Comparison of ENCODE assay signal across 23 cellular contexts in the genomic region with DNA sequence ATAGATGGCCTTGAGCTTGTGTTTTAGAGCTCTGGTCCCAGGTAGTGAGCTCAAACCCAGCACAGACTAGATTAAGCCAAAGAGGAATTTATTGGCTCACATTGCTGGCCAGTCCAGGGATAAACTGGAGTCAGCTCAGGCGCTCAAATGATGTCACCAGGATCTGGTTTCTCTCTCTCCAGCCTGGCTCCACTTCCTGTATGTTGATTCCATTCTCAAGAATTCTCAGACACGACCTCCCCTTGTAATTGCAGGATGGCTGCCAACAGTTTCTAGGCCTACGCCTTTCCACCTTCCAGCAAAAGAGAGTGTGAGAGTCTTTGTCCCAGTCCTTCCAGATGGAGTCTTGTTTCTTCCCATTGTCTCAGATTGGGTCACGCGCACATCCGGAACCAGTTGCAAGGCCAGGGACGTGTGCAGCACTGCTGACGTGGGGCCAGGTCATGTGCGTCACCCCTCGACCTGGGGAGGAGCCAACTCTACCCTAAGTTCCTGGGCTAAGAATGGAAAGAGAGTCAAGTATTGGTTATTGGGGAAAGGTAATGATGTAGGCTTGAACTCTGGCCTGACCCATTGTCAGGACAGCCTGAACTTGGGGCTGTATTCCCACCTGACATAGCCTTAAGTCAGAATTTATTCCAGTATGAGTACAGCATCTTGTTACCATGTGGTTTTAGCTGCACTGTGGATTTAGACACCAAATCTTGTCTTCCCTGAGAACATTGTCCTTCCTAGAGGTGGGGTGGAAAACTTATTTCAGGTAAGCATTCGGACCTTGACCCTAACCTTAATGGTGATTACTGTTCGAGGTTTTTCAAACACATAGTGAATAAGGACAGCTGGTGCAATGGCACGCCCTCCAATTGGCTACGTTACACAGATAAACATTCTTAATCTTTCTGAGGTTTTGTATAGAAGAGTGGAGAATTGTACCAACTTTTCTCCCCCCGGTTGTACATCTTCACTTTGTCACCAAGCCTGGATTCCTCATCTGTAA. TPM values are rescaled to one million over a fixed set of nuclear protein-coding genes. Genes with fewer than 3 reads are reported as not detected.
DNase-seq lines count a peak whose midpoint lies in the region; ATAC-seq and TF ChIP-seq lines count a peak whose summit lies in the region.
"Had no signal": no experiment of that assay in that cellular context is flagged by ENCODE, and none has a peak within 500 bp of the region (broad histone marks: within the 10 kb centered on the region; RNA-seq: fewer than 3 reads in every experiment).

No MANE protein-coding gene starts in this region.

- H3K36me3 ChIP-seq in right atrium auricular region (no peaks in the 10 kb centered on the region), hepatocyte (replicated peaks; ENCODE audit: insufficient read depth, low read depth) (no peaks in the 10 kb centered on the region), rectal smooth muscle tissue (ENCODE audit: control insufficient read depth, insufficient read depth, low read length) (no peaks in the 10 kb centered on the region)
- no peaks in the 10 kb centered on the region for H3K36me3 ChIP-seq in CD8-positive, alpha-beta memory T cell (ENCODE audit: insufficient read depth, low read length)
- H3K36me3 ChIP-seq: BLaER1 treated with 17β-estradiol and CSF1 and Interleukin-3, amounts not matched to agents 10 nM and 100 nM; tibial artery had no signal

- no peaks in the 10 kb centered on the region for H3K9me2 ChIP-seq in hepatocyte (replicated peaks; ENCODE audit: insufficient read depth)

- H3K4me3 Mint-ChIP-seq in CD8-positive, alpha-beta memory T cell = no peak overlapping the region
- H3K4me3 Mint-ChIP-seq: activated naive CD4-positive, alpha-beta T cell treated with anti-CD3 and anti-CD28 coated beads, Interleukin-2, amount 50 U/mL, for 24 hours; activated T-cell treated with anti-CD3 and anti-CD28 coated beads, Interleukin-2, amount 50 U/mL, for 24 hours had no signal

- no peaks in the 10 kb centered on the region for H3K9me3 Mint-ChIP-seq in CD8-positive, alpha-beta memory T cell
- H3K9me3 Mint-ChIP-seq: activated naive CD4-positive, alpha-beta T cell treated with anti-CD3 and anti-CD28 coated beads, Interleukin-2, amount 50 U/mL, for 24 hours; activated T-cell treated with anti-CD3 and anti-CD28 coated beads, Interleukin-2, amount 50 U/mL, for 24 hours had no signal

- TF ChIP-seq CTCF in right atrium auricular region (IDR thresholded peaks at IDR 0.05) (no peak), hepatocyte (IDR thresholded peaks at IDR 0.05; ENCODE audit: poor library complexity) (no peak), foreskin fibroblast (IDR thresholded peaks at IDR 0.05; ENCODE audit: low read depth, low read length) (no peak)

- no peaks in the 10 kb centered on the region for H3K9me3 ChIP-seq in right atrium auricular region
- H3K9me3 ChIP-seq in hepatocyte (ENCODE audit: low read depth) = no peaks in the 10 kb centered on the region
- H3K9me3 ChIP-seq in CD8-positive, alpha-beta memory T cell (ENCODE audit: low read length) = no peaks in the 10 kb centered on the region
- H3K9me3 ChIP-seq: A549; BLaER1 treated with 17β-estradiol and CSF1 and Interleukin-3, amounts not matched to agents 10 nM and 100 nM; tibial artery had no signal

- POLR2A ChIA-PET in CD8-positive, alpha-beta memory T cell (lab: Charles Lee) = no interaction called here

- H3K27ac ChIP-seq in right atrium auricular region = no peak overlapping the region
- H3K27ac ChIP-seq in hepatocyte = peak overlapping the region; percentile 47
- H3K27ac ChIP-seq in rectal smooth muscle tissue (ENCODE audit: low read depth, low read length) = peak overlapping the region; percentile 88
- H3K27ac ChIP-seq in CD8-positive, alpha-beta memory T cell (ENCODE audit: low read depth, low read length) = no peak overlapping the region
- H3K27ac ChIP-seq: BLaER1 treated with 17β-estradiol and CSF1 and Interleukin-3, amounts not matched to agents 10 nM and 100 nM; skin epidermis; tibial artery had no signal

- intact Hi-C loops in Right ventricle myocardium superior (cut with DNase I) = no loop called here

- no peaks in the 10 kb centered on the region for H3K4me1 Mint-ChIP-seq in CD8-positive, alpha-beta memory T cell
- H3K4me1 Mint-ChIP-seq: activated naive CD4-positive, alpha-beta T cell treated with anti-CD3 and anti-CD28 coated beads, Interleukin-2, amount 50 U/mL, for 24 hours had no signal

- CTCF ChIA-PET in CD8-positive, alpha-beta memory T cell (lab: Charles Lee) = interaction anchor here (0.9 kb wide), 1 partner anchor 11 kb away, joined by 3 read pairs; no protein-coding TSS in a partner anchor

- peak; percentile 62 for DNase-seq in right atrium auricular region (ENCODE audit: low spot score)
- DNase-seq in Right ventricle myocardium superior = no peak
- peak; percentile 43 for DNase-seq in hepatocyte (ENCODE audit: low spot score)
- DNase-seq in stimulated activated CD4-positive, alpha-beta T cell treated with anti-CD3 and anti-CD28 coated beads, Interleukin-2, amount 100 ng/mL, for 48 hours = no peak
- DNase-seq in CD8-positive, alpha-beta memory T cell = no peak
- DNase-seq in foreskin fibroblast = no peak
- DNase-seq in hepatic stellate cell (ENCODE audit: low spot score) = no peak
- DNase-seq: activated CD4-positive, alpha-beta T cell treated with anti-CD3 and anti-CD28 coated beads, Interleukin-2, amount 50 U/mL, for 48 hours; activated T-cell treated with anti-CD3 and anti-CD28 coated beads, Interleukin-2, amount 50 U/mL, for 24 hours; caudate nucleus; erythroblast; GOT3; head of caudate nucleus; Kasumi-1; midbrain; NCI-H1417; NCI-H226; tibial artery had no signal

- H3K4me1 ChIP-seq in right atrium auricular region (no peaks in the 10 kb centered on the region), hepatocyte (ENCODE audit: insufficient read depth) (peaks cover 12% of the 10 kb centered on the region), rectal smooth muscle tissue (ENCODE audit: control insufficient read depth, insufficient read depth, low read length) (peaks cover 33% of the 10 kb centered on the region)
- no peaks in the 10 kb centered on the region for H3K4me1 ChIP-seq in CD8-positive, alpha-beta memory T cell (ENCODE audit: insufficient read depth, low read length)
- H3K4me1 ChIP-seq: BLaER1 treated with 17β-estradiol and CSF1 and Interleukin-3, amounts not matched to agents 10 nM and 100 nM had no signal

- no peak overlapping the region for H3K9ac ChIP-seq in rectal smooth muscle tissue (ENCODE audit: low read length)
- H3K9ac ChIP-seq: BLaER1 treated with 17β-estradiol and CSF1 and Interleukin-3, amounts not matched to agents 10 nM and 100 nM had no signal

- no peak for ATAC-seq in Right ventricle myocardium superior (ENCODE audit: poor library complexity)
- ATAC-seq: A549 had no signal

- 83% methylated on average over 15 of the region's 15 CpGs for WGBS in hepatocyte (ENCODE audit: low lambda C conversion rate, missing lambda C conversion rate)

- H3K27me3 Mint-ChIP-seq in CD8-positive, alpha-beta memory T cell = peaks cover 6 to 27% of the 10 kb centered on the region in 2 donors

- H3K4me3 ChIP-seq in right atrium auricular region (no peak overlapping the region), hepatocyte (no peak overlapping the region), rectal smooth muscle tissue (ENCODE audit: low read length) (no peak overlapping the region), foreskin fibroblast (ENCODE audit: low read depth in 1 of 2, low read length in 2 of 2) (no peak overlapping the region)
- H3K4me3 ChIP-seq in CD8-positive, alpha-beta memory T cell (ENCODE audit: low read length) = no peak overlapping the region
- H3K4me3 ChIP-seq: A549; BLaER1 treated with 17β-estradiol and CSF1 and Interleukin-3, amounts not matched to agents 10 nM and 100 nM; skin epidermis; tibial artery had no signal

- no peaks in the 10 kb centered on the region for H3K27me3 ChIP-seq in right atrium auricular region
- H3K27me3 ChIP-seq in hepatocyte = no peaks in the 10 kb centered on the region
- H3K27me3 ChIP-seq in rectal smooth muscle tissue (ENCODE audit: control insufficient read depth, insufficient read depth, low read length) = no peaks in the 10 kb centered on the region
- no peaks in the 10 kb centered on the region for H3K27me3 ChIP-seq in CD8-positive, alpha-beta memory T cell (ENCODE audit: insufficient read depth, low read length, poor library complexity, severe bottlenecking)
- H3K27me3 ChIP-seq: BLaER1 treated with 17β-estradiol and CSF1 and Interleukin-3, amounts not matched to agents 10 nM and 100 nM; tibial artery had no signal

- H3K79me2 ChIP-seq in hepatocyte = no peaks in the 10 kb centered on the region

- H3K36me3 Mint-ChIP-seq in CD8-positive, alpha-beta memory T cell = no peaks in the 10 kb centered on the region
- H3K36me3 Mint-ChIP-seq: activated naive CD4-positive, alpha-beta T cell treated with anti-CD3 and anti-CD28 coated beads, Interleukin-2, amount 50 U/mL, for 24 hours had no signal

- H3K4me2 ChIP-seq in hepatocyte = no peak overlapping the region
- H3K4me2 ChIP-seq: A549; BLaER1 treated with 17β-estradiol and CSF1 and Interleukin-3, amounts not matched to agents 10 nM and 100 nM had no signal

- H3K27ac Mint-ChIP-seq in CD8-positive, alpha-beta memory T cell = no peak overlapping the region
- H3K27ac Mint-ChIP-seq: activated naive CD4-positive, alpha-beta T cell treated with anti-CD3 and anti-CD28 coated beads, Interleukin-2, amount 50 U/mL, for 24 hours; activated T-cell treated with anti-CD3 and anti-CD28 coated beads, Interleukin-2, amount 50 U/mL, for 24 hours had no signal

- no peak overlapping the region for H2AFZ ChIP-seq in hepatocyte

- no peaks in the 10 kb centered on the region for H4K20me1 ChIP-seq in hepatocyte (ENCODE audit: insufficient read depth, poor library complexity, severe bottlenecking)
- H4K20me1 ChIP-seq: BLaER1 treated with 17β-estradiol and CSF1 and Interleukin-3, amounts not matched to agents 10 nM and 100 nM had no signal

RNA-seq across cellular contexts. Expression of a gene that starts 31.7 kb away (rescaled TPM):
- 1 to 10 TPM; 2.7 to 9.6 TPM for total RNA-seq in right atrium auricular region
- 0.78 TPM for total RNA-seq in Right ventricle myocardium superior
- total RNA-seq in hepatocyte = 27.8 and 30.1 TPM in 2 replicates
- polyA plus RNA-seq in hepatocyte = 5.2 and 8.9 TPM in 2 replicates
- total RNA-seq in CD8-positive, alpha-beta memory T cell = under 1 TPM; 0.26 to 0.78 TPM
- 0.02 TPM for polyA plus RNA-seq in CD8-positive, alpha-beta memory T cell

Comparison
In these comparisons a context has a peak if more than half of its experiments do, and no peak if none do; other contexts are left out.
1. DNase-seq: peak in right atrium auricular region (single experiment) and hepatocyte (single experiment); none in Right ventricle myocardium superior (single experiment), stimulated activated CD4-positive, alpha-beta T cell treated with anti-CD3 and anti-CD28 coated beads, Interleukin-2, amount 100 ng/mL, for 48 hours (0 of 2), CD8-positive, alpha-beta memory T cell (0 of 5), foreskin fibroblast (0 of 2) and hepatic stellate cell (single experiment).
2. H3K27ac ChIP-seq: peak in hepatocyte (single experiment) and rectal smooth muscle tissue (single experiment); none in right atrium auricular region (0 of 2) and CD8-positive, alpha-beta memory T cell (single experiment).